25 cellular contexts compared by ENCODE assay signal in the genomic region with DNA sequence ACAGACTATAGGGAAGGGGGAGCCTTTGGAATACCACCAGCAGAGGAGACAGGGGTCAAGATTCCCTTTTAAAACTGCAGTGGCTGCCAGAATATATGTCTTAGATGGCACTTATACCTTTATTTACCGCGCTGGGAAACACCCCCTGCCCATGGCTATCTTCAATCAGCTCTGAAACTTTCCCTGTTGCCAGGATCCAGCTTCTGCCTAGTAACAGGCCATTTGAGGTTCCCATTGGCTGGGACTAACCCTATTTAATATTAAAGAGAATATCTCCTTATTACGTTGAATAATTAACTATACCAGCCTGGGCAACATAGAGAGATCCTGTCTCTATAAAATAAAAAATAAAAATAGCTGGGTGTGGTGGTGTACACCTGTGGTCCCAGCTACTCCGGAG. TPM values are rescaled to one million over a fixed set of nuclear protein-coding genes. Genes with fewer than 3 reads are reported as not detected.
A peak's percentile ranks its signal among the peaks of the same experiment; 100 is the strongest.
DNase-seq lines count a peak whose midpoint lies in the region; ATAC-seq and TF ChIP-seq lines count a peak whose summit lies in the region.
"Had no signal": no experiment of that assay in that cellular context is flagged by ENCODE, and none has a peak within 500 bp of the region (broad histone marks: within the 10 kb centered on the region; RNA-seq: fewer than 3 reads in every experiment).

No MANE protein-coding gene starts in this region.

- peak; percentile 12 for DNase-seq in NCI-H2227 (lab: John Stamatoyannopoulos, UW; ENCODE audit: unreplicated experiment)
- no peak for DNase-seq in NCI-H2227 treated with DMSO at 0.1 percent for 48 hours (lab: John Stamatoyannopoulos, UW)
- peak; percentile 53 for DNase-seq in SK-MEL-5 (ENCODE audit: low read depth, low spot score)
- peak; percentile 24 for DNase-seq in iPS-NIHi7 (ENCODE audit: extremely low spot score)
- DNase-seq in CD4-positive, alpha-beta T cell = no peak
- DNase-seq in mucosa of gallbladder (ENCODE audit: low spot score) = no peak
- no peak for DNase-seq in T-helper 17 cell
- DNase-seq: activated CD4-positive, alpha-beta T cell treated with anti-CD3 and anti-CD28 coated beads for 48 hours; activated effector memory CD4-positive, alpha-beta T cell treated with anti-CD3 and anti-CD28 coated beads, Interleukin-2, amount 50 U/mL, for 16 hours; activated naive CD8-positive, alpha-beta T cell treated with anti-CD3 and anti-CD28 coated beads for 36 hours; activated T-cell treated with anti-CD3 and anti-CD28 coated beads, Interleukin-2, amount 50 U/mL, for 1 hour; aorta; colonic mucosa; effector memory CD8-positive, alpha-beta T cell; heart left ventricle; mammary epithelial cell; NCI-H1694; NCI-H2171; NCI-H524 treated with DMSO at 0.1 percent for 48 hours; stimulated activated CD4-positive, alpha-beta T cell treated with anti-CD3 and anti-CD28 coated beads, Interleukin-2, amount 100 ng/mL, for 48 hours; transverse colon had no signal

- no peak overlapping the region for H3K27ac ChIP-seq in CD4-positive, alpha-beta T cell (ENCODE audit: low read depth, low read length)
- H3K27ac ChIP-seq: colonic mucosa, heart left ventricle, neural progenitor cell, right atrium auricular region, transverse colon had no signal

- no peak overlapping the region for H3K27ac Mint-ChIP-seq in CD4-positive, alpha-beta T cell
- H3K27ac Mint-ChIP-seq in T-helper 17 cell = no peak overlapping the region
- H3K27ac Mint-ChIP-seq: activated naive CD8-positive, alpha-beta T cell treated with anti-CD3 and anti-CD28 coated beads for 36 hours; effector memory CD8-positive, alpha-beta T cell; neural progenitor cell had no signal

- no peaks in the 10 kb centered on the region for H3K36me3 Mint-ChIP-seq in CD4-positive, alpha-beta T cell (ENCODE audit: low read depth)
- peaks cover 2% of the 10 kb centered on the region for H3K36me3 Mint-ChIP-seq in T-helper 17 cell (ENCODE audit: low read depth)
- H3K36me3 Mint-ChIP-seq: neural progenitor cell had no signal

- peak; percentile 58 for ATAC-seq in HG03432 (IDR thresholded peaks at IDR 0.05; ENCODE audit: unreplicated experiment)
- ATAC-seq in CD4-positive, alpha-beta T cell (ENCODE audit: poor library complexity) = no peak
- ATAC-seq in T-helper 17 cell = no peak
- ATAC-seq: effector memory CD8-positive, alpha-beta T cell; heart left ventricle had no signal

- POLR2A ChIA-PET in CD4-positive, alpha-beta T cell (lab: Charles Lee) = no interaction called here

- H3K27me3 ChIP-seq in CD4-positive, alpha-beta T cell (ENCODE audit: control insufficient read depth, insufficient read depth, low read length) = peaks cover 4% of the 10 kb centered on the region
- H3K27me3 ChIP-seq: colonic mucosa, right atrium auricular region, transverse colon had no signal

- no peaks in the 10 kb centered on the region for H3K9me3 Mint-ChIP-seq in CD4-positive, alpha-beta T cell
- H3K9me3 Mint-ChIP-seq: activated naive CD8-positive, alpha-beta T cell treated with anti-CD3 and anti-CD28 coated beads for 36 hours; effector memory CD8-positive, alpha-beta T cell; neural progenitor cell had no signal

- H3K4me3 Mint-ChIP-seq in CD4-positive, alpha-beta T cell = no peak overlapping the region
- H3K4me3 Mint-ChIP-seq in T-helper 17 cell = no peak overlapping the region
- H3K4me3 Mint-ChIP-seq: activated naive CD8-positive, alpha-beta T cell treated with anti-CD3 and anti-CD28 coated beads for 36 hours; effector memory CD8-positive, alpha-beta T cell; neural progenitor cell had no signal

- in situ Hi-C loops in SK-MEL-5 (cut with HindIII; ENCODE audit: low pct_unique_long_range_greater_than_20kb, low sequenced_read_pairs) = no loop called here

- intact Hi-C loops in CD4-positive, alpha-beta T cell (cut with DNase I, micrococcal nuclease) = no loop called here

- no peak for TF ChIP-seq CTCF in CD4-positive, alpha-beta T cell (IDR thresholded peaks at IDR 0.05)

- no peaks in the 10 kb centered on the region for H3K9me3 ChIP-seq in CD4-positive, alpha-beta T cell (ENCODE audit: control insufficient read depth, low read length)
- no peaks in the 10 kb centered on the region for H3K9me3 ChIP-seq in T-helper 17 cell (ENCODE audit: control insufficient read depth, low read length, poor library complexity, severe bottlenecking)
- H3K9me3 ChIP-seq: colonic mucosa, heart left ventricle, right atrium auricular region, transverse colon had no signal

- CTCF ChIA-PET in CD4-positive, alpha-beta T cell (lab: Charles Lee) = no interaction called here

- H3K27me3 Mint-ChIP-seq in CD4-positive, alpha-beta T cell = peaks cover 13% of the 10 kb centered on the region
- H3K27me3 Mint-ChIP-seq in T-helper 17 cell = peaks cover 9% of the 10 kb centered on the region

- peaks cover 5% of the 10 kb centered on the region for H3K4me1 Mint-ChIP-seq in CD4-positive, alpha-beta T cell (ENCODE audit: low read depth)
- peaks cover 3% of the 10 kb centered on the region for H3K4me1 Mint-ChIP-seq in T-helper 17 cell
- H3K4me1 Mint-ChIP-seq: neural progenitor cell had no signal

RNA-seq across cellular contexts. Expression of gene SOWAHB, which starts 23.8 kb away (rescaled TPM):
- total RNA-seq in SK-MEL-5 (2014; rRNA removed; shearing (Covaris generic)) = not detected in 2 replicates
- polyA plus RNA-seq in SK-MEL-5 (2015; cell fraction: cytosol; rRNA removed) = not detected in 2 replicates
- polyA plus RNA-seq in SK-MEL-5 (2015; cell fraction: nucleus; rRNA removed) = not detected in 2 replicates
- not detected for total RNA-seq in CD4-positive, alpha-beta T cell
- 11.7 TPM for total RNA-seq in mucosa of gallbladder
- not detected for total RNA-seq in T-helper 17 cell
- total RNA-seq: right atrium auricular region; T-helper 2 cell treated with Interferon-gamma antibody and Interleukin-4, amounts not matched to agents 100 ng/mL and 5 ng/mL, for 36 hours had no signal
- polyA plus RNA-seq: heart left ventricle had no signal

Comparison
In these comparisons a context has a peak if more than half of its experiments do, and no peak if none do; other contexts are left out.
1. DNase-seq: peak in NCI-H2227 (single experiment), SK-MEL-5 (single experiment) and iPS-NIHi7 (single experiment); none in NCI-H2227 treated with DMSO at 0.1 percent for 48 hours (single experiment), CD4-positive, alpha-beta T cell (0 of 10), mucosa of gallbladder (single experiment) and T-helper 17 cell (0 of 3).
2. RNA of gene SOWAHB, which starts 23.8 kb away (total RNA-seq): 11.7 TPM in mucosa of gallbladder (single experiment); not detected in T-helper 17 cell, not detected in CD4-positive, alpha-beta T cell and not detected in SK-MEL-5; every median in the first group is over 10 times any median in the second.